34 cellular contexts compared by ENCODE assay signal in the genomic region with DNA sequence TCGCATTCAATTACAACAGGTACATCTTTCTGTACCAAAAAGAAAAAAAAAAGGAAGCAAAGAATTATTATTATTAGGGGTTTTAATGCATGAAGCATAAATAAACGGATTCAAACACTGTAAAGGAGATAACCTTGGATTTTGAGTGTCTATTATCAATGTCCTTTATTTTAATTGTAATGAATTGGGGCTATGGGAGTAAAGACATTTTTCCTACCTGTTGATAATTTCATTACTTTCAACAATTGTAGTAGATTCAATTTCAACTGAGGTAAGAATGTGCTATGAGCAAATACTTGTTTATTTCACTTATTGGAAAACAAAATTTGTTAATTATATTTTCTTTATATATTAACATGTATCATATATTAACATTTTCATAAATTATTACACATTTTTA.
A peak's percentile ranks its signal among the peaks of the same experiment; 100 is the strongest.
DNase-seq lines count a peak whose midpoint lies in the region; ATAC-seq, FAIRE-seq and TF ChIP-seq lines count a peak whose summit lies in the region.
"Had no signal": no experiment of that assay in that cellular context is flagged by ENCODE, and none has a peak within 500 bp of the region (broad histone marks: within the 10 kb centered on the region; RNA-seq: fewer than 3 reads in every experiment).

No MANE protein-coding gene starts in this region.

- no peak overlapping the region for H2AFZ ChIP-seq in neuronal stem cell (ENCODE audit: low read length)

- no peak overlapping the region for H3K4me3 ChIP-seq in cardiac muscle cell
- no peak overlapping the region for H3K4me3 ChIP-seq in HEK293 (ENCODE audit: low read depth, low read length)
- no peak overlapping the region for H3K4me3 ChIP-seq in dorsolateral prefrontal cortex
- H3K4me3 ChIP-seq in neuronal stem cell (ENCODE audit: low read length in 2 of 2), result no peak overlapping the region
- H3K4me3 ChIP-seq: A549; BLaER1; BLaER1 treated with 17β-estradiol and CSF1 and Interleukin-3, amounts not matched to agents 10 nM and 100 nM had no signal

- H3K9me3 ChIP-seq in cardiac muscle cell (ENCODE audit: low read depth) (no peaks in the 10 kb centered on the region), HEK293 (ENCODE audit: control insufficient read depth, insufficient read depth, low read depth, low read length) (no peaks in the 10 kb centered on the region), neuronal stem cell (replicated peaks in 1 of 2; ENCODE audit: control insufficient read depth in 2 of 2, insufficient read depth in 1 of 2, low read depth in 1 of 2, low read length in 2 of 2) (no peaks in the 10 kb centered on the region)
- H3K9me3 ChIP-seq: A549; BE2C; BLaER1; BLaER1 treated with 17β-estradiol and CSF1 and Interleukin-3, amounts not matched to agents 10 nM and 100 nM; Caco-2 had no signal

- H4K8ac ChIP-seq in neuronal stem cell (ENCODE audit: low read depth, low read length), result no peak overlapping the region

- WGBS in neuronal stem cell (ENCODE audit: extremely low coverage in 2 of 2, insufficient read length in 2 of 2, insufficient replicate concordance in 1 of 2), 2 donors, result no CpG with 5 or more reads among the region's 2 CpGs

- CTCF ChIA-PET in HEK293 (lab: Yijun Ruan, JAX), result no interaction called here

- H3K4me1 ChIP-seq in cardiac muscle cell (ENCODE audit: low read depth) (peaks cover 22% of the 10 kb centered on the region), HEK293 (ENCODE audit: control insufficient read depth, insufficient read depth, low read length) (peaks cover 7% of the 10 kb centered on the region), neuronal stem cell (ENCODE audit: control insufficient read depth in 2 of 2, insufficient read depth in 1 of 2, low read depth in 1 of 2, low read length in 2 of 2) (peaks cover 0 to 12% of the 10 kb centered on the region in 2 donors)
- H3K4me1 ChIP-seq: A549, BLaER1, Caco-2 had no signal

- FAIRE-seq in A204.1 (lab: Jason Lieb, UNC) (peak; percentile 84), islet of Langerhans (lab: Jason Lieb, UNC) (peak; percentile 41), GM12891 (lab: Jason Lieb, UNC) (no peak)
- FAIRE-seq: D721Med had no signal

- H3K9ac ChIP-seq in neuronal stem cell (ENCODE audit: low read depth, low read length, poor library complexity), result no peak overlapping the region
- H3K9ac ChIP-seq: BLaER1; BLaER1 treated with 17β-estradiol and CSF1 and Interleukin-3, amounts not matched to agents 10 nM and 100 nM had no signal

- H3K14ac ChIP-seq in neuronal stem cell (ENCODE audit: low read length), result no peak overlapping the region

- H2AK5ac ChIP-seq in neuronal stem cell (ENCODE audit: low read depth, low read length), result no peak overlapping the region

- H2BK12ac ChIP-seq in neuronal stem cell (ENCODE audit: low read length), result no peak overlapping the region

- no peak overlapping the region for H4K91ac ChIP-seq in neuronal stem cell (ENCODE audit: low read depth, low read length, poor library complexity)

- no peaks in the 10 kb centered on the region for H3K36me3 ChIP-seq in cardiac muscle cell
- H3K36me3 ChIP-seq in HEK293 (ENCODE audit: control insufficient read depth in 2 of 2, insufficient read depth in 1 of 2, low read length in 2 of 2), result no peaks in the 10 kb centered on the region
- H3K36me3 ChIP-seq in neuronal stem cell (replicated peaks in 1 of 2; ENCODE audit: control insufficient read depth in 2 of 2, insufficient read depth in 2 of 2, low read length in 2 of 2), result no peaks in the 10 kb centered on the region
- H3K36me3 ChIP-seq: BE2C; BLaER1; BLaER1 treated with 17β-estradiol and CSF1 and Interleukin-3, amounts not matched to agents 10 nM and 100 nM had no signal

- H3K27me3 ChIP-seq in cardiac muscle cell (no peaks in the 10 kb centered on the region), dorsolateral prefrontal cortex (no peaks in the 10 kb centered on the region), neuronal stem cell (ENCODE audit: control insufficient read depth in 3 of 3, insufficient read depth in 3 of 3, low read depth in 1 of 3, low read length in 3 of 3) (peaks cover 0 to 5% (median 2%) of the 10 kb centered on the region in 3 experiments)
- H3K27me3 ChIP-seq: BE2C; BLaER1; BLaER1 treated with 17β-estradiol and CSF1 and Interleukin-3, amounts not matched to agents 10 nM and 100 nM had no signal

- H3K27ac ChIP-seq in cardiac muscle cell (peak overlapping the region; percentile 81), HEK293 (ENCODE audit: extremely low read depth, low read depth, low read length) (no peak overlapping the region), dorsolateral prefrontal cortex (no peak overlapping the region), neuronal stem cell (replicated peaks; ENCODE audit: low read length) (no peak overlapping the region)
- H3K27ac ChIP-seq: 22Rv1; A549; BLaER1; BLaER1 treated with 17β-estradiol and CSF1 and Interleukin-3, amounts not matched to agents 10 nM and 100 nM; C4-2B had no signal

- no peak overlapping the region for H3K4ac ChIP-seq in neuronal stem cell (ENCODE audit: low read length)

- DNase-seq in cardiac muscle cell (ENCODE audit: low read depth in 1 of 2, low spot score in 1 of 2) (no peak), Right ventricle myocardium superior (no peak), dorsolateral prefrontal cortex (no peak), GM12891 (ENCODE audit: insufficient read length, low spot score) (no peak), neuronal stem cell (ENCODE audit: low spot score) (no peak)
- DNase-seq: 8988T; ACHN; AML-193; BE2C; C1 segment of cervical spinal cord; Caco-2; Calu3; CD4-positive, alpha-beta memory T cell; CD4-positive, alpha-beta T cell; CD4-positive, CD25-positive, alpha-beta regulatory T cell; CD8-positive, alpha-beta memory T cell; CD8-positive, alpha-beta T cell; COR-L47; DMS 273 treated with DMSO at 0.1 percent for 48 hours; DMS153; DMS53; DMS79; DMS79 treated with DMSO at 0.1 percent for 48 hours; DND-41; EL had no signal

- H3K4me2 ChIP-seq in neuronal stem cell (ENCODE audit: insufficient read depth, low read length, poor library complexity, severe bottlenecking), result no peak overlapping the region
- H3K4me2 ChIP-seq: A549; BLaER1; BLaER1 treated with 17β-estradiol and CSF1 and Interleukin-3, amounts not matched to agents 10 nM and 100 nM had no signal

- TF ChIP-seq CTCF in cardiac muscle cell (IDR thresholded peaks at IDR 0.05; ENCODE audit: low read depth, low read length) (no peak), HEK293 (tag by site-specific recombination; IDR thresholded peaks at IDR 0.05) (no peak), dorsolateral prefrontal cortex (IDR thresholded peaks at IDR 0.05 in 54 of 56, conservative IDR thresholded peaks at IDR 0.05 in 2 of 56; ENCODE audit: low read depth in 1 of 56, partially characterized antibody in 56 of 56) (no peak)

- H3K23ac ChIP-seq in neuronal stem cell (ENCODE audit: low read depth, low read length, poor library complexity), result no peak overlapping the region

- no peak overlapping the region for H2BK15ac ChIP-seq in neuronal stem cell (ENCODE audit: low read length)

- POLR2A ChIA-PET in HEK293 (lab: Yijun Ruan, JAX), result no interaction called here

- H2BK120ac ChIP-seq in neuronal stem cell (ENCODE audit: low read depth, low read length), result no peak overlapping the region

- intact Hi-C loops in Right ventricle myocardium superior (cut with DNase I), result no loop called here
- intact Hi-C loops in dorsolateral prefrontal cortex (cut with DNase I), result no loop called here

- TF ChIP-seq POLR2A in GM12891 (IDR thresholded peaks at IDR 0.05; ENCODE audit: low read depth, low read length), result no peak

- no peak overlapping the region for H3K18ac ChIP-seq in neuronal stem cell (ENCODE audit: low read length)

- no peak overlapping the region for H2BK5ac ChIP-seq in neuronal stem cell (ENCODE audit: low read length)

- no peak for ATAC-seq in Right ventricle myocardium superior (ENCODE audit: poor library complexity)
- ATAC-seq: A549; CD8-positive, alpha-beta T cell had no signal

- H3K79me1 ChIP-seq in neuronal stem cell (ENCODE audit: low read depth, low read length), result no peaks in the 10 kb centered on the region

TF ChIP-seq in HEK293, 187 proteins besides CTCF, POLR2A, EP300 and RAD21 (continues in another document):
- TF ChIP-seq SCRT2 (tag by site-specific recombination; IDR thresholded peaks at IDR 0.05) (peak; percentile 65; the same call in 1 of the 2 replicates), HOXD13 (CRISPR knock-in tag; IDR thresholded peaks at IDR 0.05; ENCODE audit: borderline replicate concordance) (no peak)
- TF ChIP-seq, protein P1, sequence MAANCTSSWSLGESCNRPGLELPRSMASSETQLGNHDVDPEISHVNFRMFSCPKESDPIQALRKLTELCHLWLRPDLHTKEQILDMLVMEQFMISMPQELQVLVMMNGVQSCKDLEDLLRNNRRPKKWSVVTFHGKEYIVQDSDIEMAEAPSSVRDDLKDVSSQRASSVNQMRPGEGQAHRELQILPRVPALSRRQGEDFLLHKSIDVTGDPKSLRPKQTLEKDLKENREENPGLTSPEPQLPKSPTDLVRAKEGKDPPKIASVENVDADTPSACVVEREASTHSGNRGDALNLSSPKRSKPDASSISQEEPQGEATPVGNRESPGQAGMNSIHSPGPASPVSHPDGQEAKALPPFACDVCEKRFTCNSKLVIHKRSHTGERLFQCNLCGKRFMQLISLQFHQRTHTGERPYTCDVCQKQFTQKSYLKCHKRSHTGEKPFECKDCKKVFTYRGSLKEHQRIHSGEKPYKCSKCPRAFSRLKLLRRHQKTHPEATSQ (tag by site-specific recombination; IDR thresholded peaks at IDR 0.05), result no peak

TF ChIP-seq in GM12891, 5 proteins besides CTCF, POLR2A, EP300 and RAD21:
- TF ChIP-seq POU2F2 (IDR thresholded peaks at IDR 0.05; ENCODE audit: low read depth, low read length), result no peak
- TF ChIP-seq PAX5 (IDR thresholded peaks at IDR 0.05; ENCODE audit: insufficient read depth, low read length, severe bottlenecking), result no peak
- no peak for TF ChIP-seq SPI1 (IDR thresholded peaks at IDR 0.05; ENCODE audit: low read depth, low read length)
- no peak for TF ChIP-seq TAF1 (IDR thresholded peaks at IDR 0.05; ENCODE audit: low read depth, low read length)
- no peak for TF ChIP-seq POLR2AphosphoS5 (IDR thresholded peaks at IDR 0.05; ENCODE audit: low read depth, low read length)
